28 cellular contexts compared by ENCODE assay signal in the genomic region with DNA sequence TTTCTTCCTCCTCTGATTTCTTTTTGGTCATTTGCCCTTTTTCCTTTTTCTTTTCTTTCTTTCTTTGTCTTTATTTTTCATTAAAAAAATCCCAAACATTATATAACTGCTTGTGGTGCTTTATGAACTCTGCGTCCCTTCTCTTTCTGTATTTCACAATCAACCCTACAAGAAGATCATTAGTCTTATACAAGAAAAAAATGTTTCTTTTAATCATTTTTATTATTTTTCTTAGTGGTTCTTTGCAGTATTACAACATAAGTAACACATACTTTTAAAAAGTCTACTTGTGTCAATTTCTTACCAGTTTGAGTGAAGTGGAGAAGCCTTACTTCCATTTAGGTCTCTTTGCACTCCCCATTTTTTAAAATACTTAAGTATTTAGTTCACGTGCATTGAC.
"Had no signal": no experiment of that assay in that cellular context is flagged by ENCODE, and none has a peak within 500 bp of the region (broad histone marks: within the 10 kb centered on the region; RNA-seq: fewer than 3 reads in every experiment).

No MANE protein-coding gene starts in this region.

- H3K9ac ChIP-seq: neural progenitor cell, parathyroid adenoma had no signal

- DNase-seq: natural killer cell; occipital lobe; ovary; posterior cingulate gyrus; psoas muscle; right cardiac atrium; right lobe of liver; sigmoid colon; small intestine; stimulated activated CD4-positive, alpha-beta T cell treated with anti-CD3 and anti-CD28 coated beads, Interleukin-15, amount 100 ng/mL, for 24 hours; stimulated activated CD4-positive, alpha-beta T cell treated with anti-CD3 and anti-CD28 coated beads, Interleukin-2, amount 100 ng/mL, for 24 hours; stimulated activated CD4-positive, alpha-beta T cell treated with anti-CD3 and anti-CD28 coated beads, Interleukin-2, amount 100 ng/mL, for 48 hours; stimulated activated CD4-positive, alpha-beta T cell treated with anti-CD3 and anti-CD28 coated beads, Interleukin-4, amount 100 ng/mL, for 24 hours; stimulated activated naive B cell treated with anti-CD40 and anti-IgM and Interleukin-4, amounts not matched to agents 10 μg/mL and 1 μg/mL and 100 μg/mL, for 72 hours; stimulated activated naive CD4-positive, alpha-beta T cell treated with Interleukin-2 at 50 U/mL for 16 hours; stomach; thyroid gland; trophoblast cell; upper lobe of right lung; uterus had no signal

- H3K27ac Mint-ChIP-seq: natural killer cell; nephron; neural progenitor cell; progenitor cell of endocrine pancreas; stimulated activated effector memory CD8-positive, alpha-beta T cell treated with anti-CD3 and anti-CD28 coated beads, Interleukin-12 subunit alpha, Interleukin-12 subunit beta, amount 100 ng/mL, for 72 hours; stimulated activated naive B cell treated with anti-CD40 and anti-IgM and Interleukin-4, amounts not matched to agents 10 μg/mL and 1 μg/mL and 100 μg/mL, for 72 hours; stimulated activated naive CD8-positive, alpha-beta T cell treated with anti-CD3 and anti-CD28 coated beads, Interleukin-15, Interleukin-2, amounts not matched to agents 100 ng/mL and 50 ng/mL, for 24 hours had no signal

- H3K9me3 Mint-ChIP-seq: neural progenitor cell; stimulated activated effector memory CD8-positive, alpha-beta T cell treated with anti-CD3 and anti-CD28 coated beads, Interleukin-12 subunit alpha, Interleukin-12 subunit beta, amount 100 ng/mL, for 72 hours; stimulated activated naive B cell treated with anti-CD40 and anti-IgM and Interleukin-4, amounts not matched to agents 10 μg/mL and 1 μg/mL and 100 μg/mL, for 72 hours; stimulated activated naive CD8-positive, alpha-beta T cell treated with anti-CD3 and anti-CD28 coated beads, Interleukin-15, Interleukin-2, amounts not matched to agents 100 ng/mL and 50 ng/mL, for 24 hours had no signal

- H3K36me3 Mint-ChIP-seq: natural killer cell; neural progenitor cell; stimulated activated effector memory CD8-positive, alpha-beta T cell treated with anti-CD3 and anti-CD28 coated beads, Interleukin-12 subunit alpha, Interleukin-12 subunit beta, amount 100 ng/mL, for 72 hours; stimulated activated naive B cell treated with anti-CD40 and anti-IgM and Interleukin-4, amounts not matched to agents 10 μg/mL and 1 μg/mL and 100 μg/mL, for 72 hours had no signal

- H3K4me3 ChIP-seq: neural progenitor cell, ovary, psoas muscle, right lobe of liver, sigmoid colon, stomach, thoracic aorta, thyroid gland, tibial nerve, upper lobe of right lung, uterus had no signal

- H3K27ac ChIP-seq: neural progenitor cell, ovary, parathyroid adenoma, psoas muscle, right lobe of liver, sigmoid colon, stomach, thoracic aorta, thyroid gland, tibial nerve, upper lobe of right lung, uterus had no signal

- ATAC-seq: natural killer cell; psoas muscle; right cardiac atrium; right lobe of liver; stimulated activated effector memory CD8-positive, alpha-beta T cell treated with anti-CD3 and anti-CD28 coated beads, Interleukin-12 subunit alpha, Interleukin-12 subunit beta, amount 100 ng/mL, for 72 hours; stimulated activated naive B cell treated with anti-CD40 and anti-IgM and Interleukin-4, amounts not matched to agents 10 μg/mL and 1 μg/mL and 100 μg/mL, for 72 hours; upper lobe of right lung had no signal

- H3K36me3 ChIP-seq: neural progenitor cell, ovary, right lobe of liver, sigmoid colon, stomach, thoracic aorta, thyroid gland, tibial nerve, upper lobe of right lung, uterus had no signal

- H3K27me3 Mint-ChIP-seq: progenitor cell of endocrine pancreas; stimulated activated naive B cell treated with anti-CD40 and anti-IgM and Interleukin-4, amounts not matched to agents 10 μg/mL and 1 μg/mL and 100 μg/mL, for 72 hours; stimulated activated naive CD8-positive, alpha-beta T cell treated with anti-CD3 and anti-CD28 coated beads, Interleukin-15, Interleukin-2, amounts not matched to agents 100 ng/mL and 50 ng/mL, for 24 hours had no signal

- H3K4me1 ChIP-seq: neural progenitor cell, parathyroid adenoma, psoas muscle, right lobe of liver, sigmoid colon, stomach, thyroid gland, tibial nerve, upper lobe of right lung, uterus had no signal

- H3K27me3 ChIP-seq: neural progenitor cell, ovary, right lobe of liver, sigmoid colon, stomach, thyroid gland, tibial nerve, upper lobe of right lung, uterus had no signal

- H3K9me3 ChIP-seq: ovary, psoas muscle, right lobe of liver, sigmoid colon, stomach, thoracic aorta, thyroid gland, tibial nerve, upper lobe of right lung, uterus had no signal

- H2AFZ ChIP-seq: neural progenitor cell, parathyroid adenoma had no signal

- H3K4me1 Mint-ChIP-seq: natural killer cell; nephron; neural progenitor cell; stimulated activated effector memory CD8-positive, alpha-beta T cell treated with anti-CD3 and anti-CD28 coated beads, Interleukin-12 subunit alpha, Interleukin-12 subunit beta, amount 100 ng/mL, for 72 hours; stimulated activated naive B cell treated with anti-CD40 and anti-IgM and Interleukin-4, amounts not matched to agents 10 μg/mL and 1 μg/mL and 100 μg/mL, for 72 hours had no signal

- H3K4me3 Mint-ChIP-seq: natural killer cell; nephron; neural progenitor cell; stimulated activated effector memory CD8-positive, alpha-beta T cell treated with anti-CD3 and anti-CD28 coated beads, Interleukin-12 subunit alpha, Interleukin-12 subunit beta, amount 100 ng/mL, for 72 hours; stimulated activated naive B cell treated with anti-CD40 and anti-IgM and Interleukin-4, amounts not matched to agents 10 μg/mL and 1 μg/mL and 100 μg/mL, for 72 hours; stimulated activated naive CD8-positive, alpha-beta T cell treated with anti-CD3 and anti-CD28 coated beads, Interleukin-15, Interleukin-2, amounts not matched to agents 100 ng/mL and 50 ng/mL, for 24 hours had no signal

- H3K4me2 ChIP-seq: neural progenitor cell had no signal
